In the genomic region with DNA sequence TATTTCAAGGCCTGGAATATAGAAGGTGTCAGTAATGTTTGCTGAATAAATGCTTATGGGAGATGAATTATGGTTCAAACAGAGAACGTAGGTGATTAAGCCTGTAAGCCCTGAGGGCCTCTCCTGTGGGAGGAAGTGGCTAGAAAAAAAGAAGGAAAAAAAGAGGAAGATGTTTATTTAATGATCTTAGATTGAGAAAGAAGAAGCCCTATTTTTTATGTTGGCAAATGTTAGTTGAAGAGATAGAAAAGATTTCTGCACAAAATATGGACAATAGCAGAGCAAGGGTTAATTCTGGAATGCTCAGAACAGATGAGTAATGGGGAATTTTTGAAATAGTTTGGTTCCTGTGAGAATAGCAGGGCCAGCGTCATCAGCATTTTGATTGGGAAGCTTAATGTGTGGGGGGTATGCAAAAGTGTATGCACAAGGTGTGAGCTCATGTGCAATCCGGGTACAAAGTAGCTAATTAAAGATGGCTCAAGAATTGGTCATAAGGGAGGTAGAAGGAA, we compare ENCODE assay signal across 12 cellular contexts.
DNase-seq lines count a peak whose midpoint lies in the region; TF ChIP-seq lines count a peak whose summit lies in the region.
"Had no signal": no experiment of that assay in that cellular context is flagged by ENCODE, and none has a peak within 500 bp of the region (broad histone marks: within the 10 kb centered on the region; RNA-seq: fewer than 3 reads in every experiment).

No MANE protein-coding gene starts in this region.

- peaks cover 7 to 49% (median 23%) of the 10 kb centered on the region in 3 donors for H3K4me1 ChIP-seq in esophagus squamous epithelium
- H3K4me1 ChIP-seq in skeletal muscle satellite cell (ENCODE audit: control insufficient read depth, insufficient read depth, low read length) = peaks cover 92% of the 10 kb centered on the region
- H3K4me1 ChIP-seq in CD4-positive, alpha-beta memory T cell (ENCODE audit: insufficient read depth, low read length) = no peaks in the 10 kb centered on the region

- 6 to 11% methylated on average over 3 of the region's 3 CpGs for WGBS in esophagus squamous epithelium, 2 donors

- H3K27ac Mint-ChIP-seq in HFFc6 = no peak overlapping the region
- H3K27ac Mint-ChIP-seq in CD4-positive, alpha-beta memory T cell = no peak overlapping the region
- H3K27ac Mint-ChIP-seq: activated naive CD8-positive, alpha-beta T cell treated with anti-CD3 and anti-CD28 coated beads for 36 hours; neural progenitor cell had no signal

- no peak for TF ChIP-seq POLR2A in esophagus squamous epithelium (IDR thresholded peaks at IDR 0.05)

- TF ChIP-seq CTCF in HFFc6 (IDR thresholded peaks at IDR 0.05) = no peak
- no peak for TF ChIP-seq CTCF in esophagus squamous epithelium (IDR thresholded peaks at IDR 0.05)

- peak overlapping the region; percentile 54 for H3K4me2 ChIP-seq in skeletal muscle satellite cell (ENCODE audit: low read length)
- H3K4me2 ChIP-seq: neural progenitor cell had no signal

- no peak overlapping the region for H3K4me3 Mint-ChIP-seq in HFFc6
- no peak overlapping the region for H3K4me3 Mint-ChIP-seq in CD4-positive, alpha-beta memory T cell
- H3K4me3 Mint-ChIP-seq: activated naive CD8-positive, alpha-beta T cell treated with anti-CD3 and anti-CD28 coated beads for 36 hours; neural progenitor cell had no signal

- POLR2A ChIA-PET in CD4-positive, alpha-beta memory T cell (lab: Charles Lee; ENCODE audit: partially characterized antibody) = no interaction called here

- no peaks in the 10 kb centered on the region for H3K9me3 Mint-ChIP-seq in HFFc6
- no peaks in the 10 kb centered on the region for H3K9me3 Mint-ChIP-seq in CD4-positive, alpha-beta memory T cell
- H3K9me3 Mint-ChIP-seq: activated naive CD8-positive, alpha-beta T cell treated with anti-CD3 and anti-CD28 coated beads for 36 hours; neural progenitor cell had no signal

- peaks cover 0 to 20% (median 0%) of the 10 kb centered on the region in 3 donors for H3K36me3 ChIP-seq in esophagus squamous epithelium
- H3K36me3 ChIP-seq in skeletal muscle satellite cell (ENCODE audit: insufficient read depth, low read length) = peaks cover 31% of the 10 kb centered on the region
- H3K36me3 ChIP-seq in CD4-positive, alpha-beta memory T cell (ENCODE audit: insufficient read depth, low read length) = no peaks in the 10 kb centered on the region
- H3K36me3 ChIP-seq: neural progenitor cell had no signal

- intact Hi-C loops in esophagus squamous epithelium (cut with DNase I) = no loop called here
- intact Hi-C loops in CD4-positive, alpha-beta memory T cell (cut with micrococcal nuclease) = no loop called here

- H3K27me3 Mint-ChIP-seq in HFFc6 (ENCODE audit: insufficient read depth) = no peaks in the 10 kb centered on the region; the same call in 1 of the 2 replicates
- H3K27me3 Mint-ChIP-seq in CD4-positive, alpha-beta memory T cell = peaks cover 8% of the 10 kb centered on the region in 2 donors

- H3K27ac ChIP-seq in esophagus squamous epithelium = peak overlapping the region in 3 of 4 donors; percentile 5 to 67 (median 52)
- no peak overlapping the region for H3K27ac ChIP-seq in CD4-positive, alpha-beta memory T cell (ENCODE audit: low read depth, low read length)
- H3K27ac ChIP-seq: neural progenitor cell had no signal

- peak; percentile 77 for DNase-seq in HFFc6
- peak; percentile 66 for DNase-seq in RPMI7951 (ENCODE audit: low read depth)
- no peak for DNase-seq in esophagus squamous epithelium (lab: John Stamatoyannopoulos, UW)
- DNase-seq in CD4-positive, alpha-beta memory T cell = no peak
- DNase-seq in DMS153 (lab: John Stamatoyannopoulos, UW) = no peak
- DNase-seq in pons (ENCODE audit: low spot score) = no peak
- DNase-seq in activated CD4-positive, alpha-beta T cell treated with anti-CD3 and anti-CD28 coated beads, Interleukin-2, amount 50 U/mL, for 1 hour = no peak
- DNase-seq: activated naive CD8-positive, alpha-beta T cell treated with anti-CD3 and anti-CD28 coated beads for 36 hours; heart right ventricle; NCI-H510A had no signal

- H3K9ac ChIP-seq in skeletal muscle satellite cell (ENCODE audit: low read depth, low read length) = peak overlapping the region; percentile 71
- H3K9ac ChIP-seq: neural progenitor cell had no signal

- no peak overlapping the region for H3K4me3 ChIP-seq in esophagus squamous epithelium
- H3K4me3 ChIP-seq in skeletal muscle satellite cell (ENCODE audit: low read length) = peak overlapping the region; percentile 10
- H3K4me3 ChIP-seq in CD4-positive, alpha-beta memory T cell (ENCODE audit: low read length in 2 of 2) = no peak overlapping the region
- H3K4me3 ChIP-seq: heart right ventricle, neural progenitor cell had no signal

- H3K27me3 ChIP-seq in esophagus squamous epithelium (no peaks in the 10 kb centered on the region), skeletal muscle satellite cell (ENCODE audit: control insufficient read depth, insufficient read depth, low read length) (no peaks in the 10 kb centered on the region)
- H3K27me3 ChIP-seq in CD4-positive, alpha-beta memory T cell (ENCODE audit: insufficient read depth, low read length) = no peaks in the 10 kb centered on the region
- H3K27me3 ChIP-seq: heart right ventricle, neural progenitor cell had no signal

- H3K4me1 Mint-ChIP-seq in HFFc6 (ENCODE audit: low read depth) = no peaks in the 10 kb centered on the region; the same call in 1 of the 2 replicates
- peaks cover 0 to 4% (median 0%) of the 10 kb centered on the region in 4 donors for H3K4me1 Mint-ChIP-seq in CD4-positive, alpha-beta memory T cell

- CTCF ChIA-PET in CD4-positive, alpha-beta memory T cell (lab: Charles Lee; ENCODE audit: partially characterized antibody) = no interaction called here

- no peaks in the 10 kb centered on the region for H3K9me3 ChIP-seq in esophagus squamous epithelium
- H3K9me3 ChIP-seq in skeletal muscle satellite cell (replicated peaks; ENCODE audit: low read length) = no peaks in the 10 kb centered on the region
- no peaks in the 10 kb centered on the region for H3K9me3 ChIP-seq in CD4-positive, alpha-beta memory T cell (ENCODE audit: control insufficient read depth in 1 of 2, low read length in 2 of 2)
- H3K9me3 ChIP-seq: heart right ventricle had no signal

- H3K36me3 Mint-ChIP-seq in HFFc6 (ENCODE audit: low read depth) = peaks cover 34% of the 10 kb centered on the region
- no peaks in the 10 kb centered on the region for H3K36me3 Mint-ChIP-seq in CD4-positive, alpha-beta memory T cell
- H3K36me3 Mint-ChIP-seq: activated naive CD8-positive, alpha-beta T cell treated with anti-CD3 and anti-CD28 coated beads for 36 hours had no signal

Comparison
In these comparisons a context has a peak if more than half of its experiments do, and no peak if none do; other contexts are left out.
1. DNase-seq: peak in HFFc6 (single experiment) and RPMI7951 (single experiment); none in esophagus squamous epithelium (single experiment), CD4-positive, alpha-beta memory T cell (0 of 5), DMS153 (single experiment), pons (single experiment) and activated CD4-positive, alpha-beta T cell treated with anti-CD3 and anti-CD28 coated beads, Interleukin-2, amount 50 U/mL, for 1 hour (single experiment).